31 cellular contexts compared by ENCODE assay signal in genomic region chr6:168625602-168626001, GRCh38.
"Had no signal": no experiment of that assay in that cellular context is flagged by ENCODE, and none has a peak within 500 bp of the region (broad histone marks: within the 10 kb centered on the region; RNA-seq: fewer than 3 reads in every experiment).

No MANE protein-coding gene starts in this region.

- H3K4me1 ChIP-seq: ascending aorta, prostate gland, upper lobe of left lung, vagina had no signal

- ATAC-seq: gastroesophageal sphincter, left cardiac atrium, natural killer cell had no signal

- H3K36me3 ChIP-seq: cardiac muscle cell, ovary, prostate gland, upper lobe of left lung, vagina had no signal

- H3K9me3 ChIP-seq: ascending aorta, gastroesophageal sphincter, ovary, prostate gland, thoracic aorta, vagina had no signal

- H3K27me3 ChIP-seq: ascending aorta, cardiac muscle cell, gastroesophageal sphincter, hepatocyte, ovary, upper lobe of left lung, vagina had no signal

- H3K4me2 ChIP-seq: hepatocyte had no signal

- H3K27ac ChIP-seq: ascending aorta, cardiac muscle cell, coronary artery, dorsolateral prefrontal cortex, gastroesophageal sphincter, hepatocyte, ovary, prostate gland, thoracic aorta, upper lobe of left lung, vagina had no signal

- H2AFZ ChIP-seq: hepatocyte had no signal

- H3K4me3 ChIP-seq: ascending aorta, cardiac muscle cell, coronary artery, dorsolateral prefrontal cortex, gastroesophageal sphincter, hepatocyte, ovary, prostate gland, thoracic aorta, upper lobe of left lung, vagina had no signal

- DNase-seq: activated CD4-positive, alpha-beta memory T cell treated with anti-CD3 and anti-CD28 coated beads, Interleukin-2, amount 10 ng/mL, durations not matched to agents 7 days and 5 days; activated CD4-positive, alpha-beta T cell treated with anti-CD3 and anti-CD28 coated beads for 1 hour; activated CD4-positive, alpha-beta T cell treated with anti-CD3 and anti-CD28 coated beads, Interleukin-2, amount 10 ng/mL, durations not matched to agents 7 days and 5 days; activated CD8-positive, alpha-beta memory T cell treated with anti-CD3 and anti-CD28 coated beads, Interleukin-2, amount 50 U/mL, for 48 hours; activated gamma-delta T cell; activated naive CD4-positive, alpha-beta T cell treated with anti-CD3 and anti-CD28 coated beads, Interleukin-2, amount 10 ng/mL, durations not matched to agents 7 days and 5 days; activated naive CD8-positive, alpha-beta T cell treated with anti-CD3 and anti-CD28 coated beads, Interleukin-2, amount 10 ng/mL, durations not matched to agents 7 days and 5 days; activated T-cell treated with anti-CD3 and anti-CD28 coated beads, Interleukin-2, amount 50 U/mL, for 24 hours; cerebellar nuclear complex; dorsolateral prefrontal cortex; effector memory CD4-positive, alpha-beta T cell; erythroblast; left cardiac atrium; midbrain; natural killer cell; ovary; retina; stimulated activated CD4-positive, alpha-beta T cell treated with anti-CD3 and anti-CD28 coated beads, Interleukin-15, amount 100 ng/mL, for 24 hours; stimulated activated CD4-positive, alpha-beta T cell treated with anti-CD3 and anti-CD28 coated beads, Interleukin-2, amount 100 ng/mL, for 24 hours; stimulated activated naive CD4-positive, alpha-beta T cell; SW 1271; T-helper 9 cell had no signal
